ENCODE assay signal across 8 cellular contexts in the genomic region with DNA sequence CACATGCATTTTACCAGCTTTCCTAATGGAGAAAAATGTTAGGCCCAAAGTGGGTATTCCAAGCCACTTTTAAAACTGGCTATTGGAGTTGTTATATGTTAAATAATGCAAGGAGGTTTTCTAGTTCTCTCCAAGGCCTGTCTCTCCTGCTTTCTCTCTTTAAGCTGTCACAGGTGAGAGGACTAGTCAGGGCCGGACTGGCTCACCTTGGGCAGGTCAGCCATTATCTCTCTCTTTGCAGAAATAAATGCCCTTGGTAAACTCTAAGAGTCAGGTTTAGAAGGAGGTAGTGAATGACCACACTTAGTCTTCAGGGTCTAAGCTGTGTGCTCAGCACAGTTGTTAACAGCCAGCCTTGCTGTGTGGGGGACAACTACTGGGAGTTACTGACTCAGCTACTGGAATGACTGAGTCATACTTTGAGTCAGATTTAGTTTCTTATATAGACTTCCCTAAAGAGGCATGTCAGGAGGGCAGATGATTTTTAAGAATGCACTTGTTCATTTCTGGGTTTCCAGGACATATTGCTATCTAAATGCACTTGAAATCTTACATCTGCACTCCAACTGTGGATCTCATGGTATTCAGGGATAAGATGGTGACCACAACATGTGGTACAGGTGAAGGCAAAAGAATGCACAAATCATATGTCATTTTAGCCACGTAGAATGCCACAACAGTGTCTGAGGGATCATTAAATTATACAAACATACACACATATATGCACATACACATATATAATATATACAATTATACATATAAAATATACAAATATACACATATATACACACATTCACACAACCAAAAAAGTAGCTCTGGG.
A peak's percentile ranks its signal among the peaks of the same experiment; 100 is the strongest.
DNase-seq lines count a peak whose midpoint lies in the region; ATAC-seq lines count a peak whose summit lies in the region.

No MANE protein-coding gene starts in this region.

- no peak overlapping the region for H3K4me3 ChIP-seq in skeletal muscle satellite cell (ENCODE audit: low read length)

- peak; percentile 94 for ATAC-seq in HG02642 (IDR thresholded peaks at IDR 0.05; ENCODE audit: poor library complexity, unreplicated experiment)

- H3K9me3 ChIP-seq in skeletal muscle satellite cell (replicated peaks; ENCODE audit: low read length): no peaks in the 10 kb centered on the region

- peaks cover 18% of the 10 kb centered on the region for H3K4me1 ChIP-seq in skeletal muscle satellite cell (ENCODE audit: control insufficient read depth, insufficient read depth, low read length)

- H3K4me2 ChIP-seq in skeletal muscle satellite cell (ENCODE audit: low read length): peak overlapping the region; percentile 59

- H3K9ac ChIP-seq in skeletal muscle satellite cell (ENCODE audit: low read depth, low read length): no peak overlapping the region

- no peaks in the 10 kb centered on the region for H3K27me3 ChIP-seq in skeletal muscle satellite cell (ENCODE audit: control insufficient read depth, insufficient read depth, low read length)

- peak; percentile 15 to 21 for DNase-seq in activated CD4-positive, alpha-beta T cell treated with anti-CD3 and anti-CD28 coated beads, Interleukin-2, amount 50 U/mL, for 48 hours
- DNase-seq in activated CD4-positive, alpha-beta T cell treated with anti-CD3 and anti-CD28 coated beads, Interleukin-2, amount 50 U/mL, for 1 hour: no peak
- peak; percentile 67 to 90 for DNase-seq in NOMO-1 (lab: John Stamatoyannopoulos, UW; ENCODE audit: unreplicated experiment in 2 of 2)
- DNase-seq in dermis blood vessel endothelial cell: peak; percentile 85
- no peak for DNase-seq in NCI-H446 (lab: John Stamatoyannopoulos, UW)
- no peak for DNase-seq in NCI-H345 (lab: John Stamatoyannopoulos, UW)

- no peaks in the 10 kb centered on the region for H3K36me3 ChIP-seq in skeletal muscle satellite cell (ENCODE audit: insufficient read depth, low read length)

Comparison
In these comparisons a context has a peak if more than half of its experiments do, and no peak if none do; other contexts are left out.
1. DNase-seq: peak in activated CD4-positive, alpha-beta T cell treated with anti-CD3 and anti-CD28 coated beads, Interleukin-2, amount 50 U/mL, for 48 hours (2 of 2), NOMO-1 (2 of 2) and dermis blood vessel endothelial cell (single experiment); none in activated CD4-positive, alpha-beta T cell treated with anti-CD3 and anti-CD28 coated beads, Interleukin-2, amount 50 U/mL, for 1 hour (single experiment), NCI-H446 (0 of 2) and NCI-H345 (single experiment).